Comparison of ENCODE assay signal across 19 cellular contexts in genomic region chr5:154178661-154179060, GRCh38.
"Had no signal": no experiment of that assay in that cellular context is flagged by ENCODE, and none has a peak within 500 bp of the region (broad histone marks: within the 10 kb centered on the region; RNA-seq: fewer than 3 reads in every experiment).

No MANE protein-coding gene starts in this region.

- H3K9me3 ChIP-seq: adrenal gland, ascending aorta, colonic mucosa, gastrocnemius medialis, heart left ventricle had no signal

- H3K27me3 ChIP-seq: adrenal gland, ascending aorta, brain microvascular endothelial cell, colonic mucosa, dorsolateral prefrontal cortex, gastrocnemius medialis, heart left ventricle had no signal

- DNase-seq: activated CD4-positive, CD25-positive, alpha-beta regulatory T cell treated with anti-CD3 and anti-CD28 coated beads, Interleukin-2, amount 50 U/mL, for 72 hours; activated naive CD4-positive, alpha-beta T cell; activated T-cell treated with anti-CD3 and anti-CD28 coated beads, Interleukin-2, amount 50 U/mL, for 1 hour; adrenal gland; brain microvascular endothelial cell; colonic mucosa; dorsolateral prefrontal cortex; effector memory CD8-positive, alpha-beta T cell; gastrocnemius medialis; heart left ventricle; naive thymus-derived CD8-positive, alpha-beta T cell; stimulated activated CD4-positive, alpha-beta T cell treated with anti-CD3 and anti-CD28 coated beads, Interleukin-12 subunit alpha, Interleukin-12 subunit beta, amount 100 ng/mL, for 4 hours; stimulated activated CD4-positive, alpha-beta T cell treated with anti-CD3 and anti-CD28 coated beads, Interleukin-4, amount 100 ng/mL, for 4 hours; stimulated activated naive CD8-positive, alpha-beta T cell treated with anti-CD3 and anti-CD28 coated beads, Interleukin-15, Interleukin-2, amounts not matched to agents 100 U/mL and 50 U/mL, for 24 hours; T-cell; WERI-Rb-1 had no signal

- H3K27ac ChIP-seq: adrenal gland, ascending aorta, brain microvascular endothelial cell, colonic mucosa, dorsolateral prefrontal cortex, gastrocnemius medialis, heart left ventricle, WERI-Rb-1 had no signal

- H3K4me1 ChIP-seq: adrenal gland, colonic mucosa, gastrocnemius medialis had no signal

- ATAC-seq: activated T-helper 17 cell treated with anti-CD3 and anti-CD28 coated beads, Interleukin-2, amount 50 U/mL, for 72 hours; effector memory CD8-positive, alpha-beta T cell; esophagus mucosa; gastrocnemius medialis; naive thymus-derived CD8-positive, alpha-beta T cell; stimulated activated naive CD8-positive, alpha-beta T cell treated with anti-CD3 and anti-CD28 coated beads, Interleukin-15, Interleukin-2, amounts not matched to agents 100 U/mL and 50 U/mL, for 24 hours; T-cell had no signal

- H3K4me3 ChIP-seq: adrenal gland, ascending aorta, colonic mucosa, dorsolateral prefrontal cortex, gastrocnemius medialis, heart left ventricle had no signal

- H3K36me3 ChIP-seq: adrenal gland, ascending aorta, brain microvascular endothelial cell, colonic mucosa, gastrocnemius medialis, heart left ventricle, WERI-Rb-1 had no signal
